In genomic region chr9:99226054-99226453, GRCh38 we compare ENCODE assay signal across 17 cellular contexts.
"Had no signal": no experiment of that assay in that cellular context is flagged by ENCODE, and none has a peak within 500 bp of the region (broad histone marks: within the 10 kb centered on the region; RNA-seq: fewer than 3 reads in every experiment).

No MANE protein-coding gene starts in this region.

- FAIRE-seq: TTC549, urothelium cell line had no signal

- H3K9me3 ChIP-seq: colonic mucosa, stomach, thyroid gland had no signal

- H3K27me3 ChIP-seq: colonic mucosa, stomach, thyroid gland had no signal

- DNase-seq: activated B cell treated with CpG ODN at 0.5 μM for 24 hours; activated CD4-positive, alpha-beta T cell treated with anti-CD3 and anti-CD28 coated beads, Interleukin-2, amount 50 U/mL, for 1 hour; activated naive CD4-positive, alpha-beta T cell; activated T-cell treated with anti-CD3 and anti-CD28 coated beads, Interleukin-2, amount 50 U/mL, for 4 hours; colonic mucosa; effector CD8-positive, alpha-beta T cell; glutamatergic neuron; immature natural killer cell; mammary epithelial cell; naive thymus-derived CD4-positive, alpha-beta T cell; posterior cingulate gyrus; stomach; T-helper 2 cell; thyroid gland had no signal

- H3K4me3 ChIP-seq: colonic mucosa, stomach, thyroid gland had no signal

- H3K4me3 Mint-ChIP-seq: activated B cell treated with CpG ODN at 0.5 μM for 24 hours; activated T-cell treated with anti-CD3 and anti-CD28 coated beads, Interleukin-2, amount 50 U/mL, for 4 hours; immature natural killer cell had no signal

- ATAC-seq: activated T-cell treated with anti-CD3 and anti-CD28 coated beads, Interleukin-2, amount 50 U/mL, for 4 hours; naive thymus-derived CD4-positive, alpha-beta T cell; sciatic nerve had no signal

- H3K27ac ChIP-seq: colonic mucosa, thyroid gland had no signal

- H3K27me3 Mint-ChIP-seq: activated B cell treated with CpG ODN at 0.5 μM for 24 hours; naive thymus-derived CD4-positive, alpha-beta T cell had no signal

- H3K9me3 Mint-ChIP-seq: activated B cell treated with CpG ODN at 0.5 μM for 24 hours; activated T-cell treated with anti-CD3 and anti-CD28 coated beads, Interleukin-2, amount 50 U/mL, for 4 hours had no signal
